Comparison of ENCODE assay signal across 23 cellular contexts in genomic region chrX:14006489-14006888, GRCh38. TPM values are rescaled to one million over a fixed set of nuclear protein-coding genes. Genes with fewer than 3 reads are reported as not detected.
DNase-seq lines count a peak whose midpoint lies in the region; ATAC-seq, FAIRE-seq and TF ChIP-seq lines count a peak whose summit lies in the region.
"Had no signal": no experiment of that assay in that cellular context is flagged by ENCODE, and none has a peak within 500 bp of the region (broad histone marks: within the 10 kb centered on the region; RNA-seq: fewer than 3 reads in every experiment).

No MANE protein-coding gene starts in this region.

- TF ChIP-seq CTCF in A549 (IDR thresholded peaks at IDR 0.05) (no peak), WTC11 (IDR thresholded peaks at IDR 0.05) (no peak), nephron progenitor cell (IDR thresholded peaks at IDR 0.05) (no peak)

- no peaks in the 10 kb centered on the region for H3K9me3 Mint-ChIP-seq in WTC11
- peaks cover 44% of the 10 kb centered on the region for H3K9me3 Mint-ChIP-seq in nephron progenitor cell
- H3K9me3 Mint-ChIP-seq: CD4-positive, CD25-positive, alpha-beta regulatory T cell; HFFc6 had no signal

- no peak overlapping the region for H3K4me3 Mint-ChIP-seq in WTC11
- H3K4me3 Mint-ChIP-seq in nephron progenitor cell, result no peak overlapping the region
- H3K4me3 Mint-ChIP-seq: B cell; CD4-positive, CD25-positive, alpha-beta regulatory T cell; CD8-positive, alpha-beta T cell; HFFc6 had no signal

- no peak overlapping the region for H3K4me2 ChIP-seq in A549
- H3K4me2 ChIP-seq: BLaER1 had no signal

- TF ChIP-seq EP300 in A549 (IDR thresholded peaks at IDR 0.05), result no peak

- no peak for TF ChIP-seq RAD21 in A549 (conservative IDR thresholded peaks at IDR 0.05 in 1 of 2, IDR thresholded peaks at IDR 0.05 in 1 of 2)

- H3K36me3 Mint-ChIP-seq in WTC11, result peaks cover 5% of the 10 kb centered on the region
- H3K36me3 Mint-ChIP-seq in nephron progenitor cell (ENCODE audit: low read depth), result peaks cover 35% of the 10 kb centered on the region

- DNase-seq in A549 (ENCODE audit: low read depth in 1 of 2, low spot score in 1 of 2), result no peak
- DNase-seq in GM12891 (ENCODE audit: insufficient read length, low spot score), result no peak
- no peak for DNase-seq in WTC11 (ENCODE audit: low spot score)
- DNase-seq in nephron progenitor cell, result no peak
- DNase-seq in AG08396 (ENCODE audit: low spot score), result no peak
- DNase-seq in activated CD4-positive, alpha-beta T cell treated with anti-CD3 and anti-CD28 coated beads, Interleukin-2, amount 50 U/mL, for 1 hour, result no peak
- no peak for DNase-seq in NCI-H2171 (lab: John Stamatoyannopoulos, UW)
- DNase-seq: 8988T; Caco-2; CD4-positive, CD25-positive, alpha-beta regulatory T cell; CD8-positive, alpha-beta T cell; DMS153; DND-41; EL; GDM1; GM23248; H7; HCEC 1CT; HFFc6 had no signal

- no peak overlapping the region for H3K4me3 ChIP-seq in A549
- H3K4me3 ChIP-seq: BLaER1, GM12878, GM23248 had no signal

- H3K4me1 Mint-ChIP-seq in WTC11, result no peaks in the 10 kb centered on the region
- H3K4me1 Mint-ChIP-seq in nephron progenitor cell, result peaks cover 11% of the 10 kb centered on the region
- H3K4me1 Mint-ChIP-seq: B cell had no signal

- CTCF ChIA-PET in A549 (lab: Yijun Ruan, JAX) (interaction anchor here (1.4 kb wide), 1 partner anchor 9 kb away, joined by 4 read pairs; no protein-coding TSS in a partner anchor), WTC11 (lab: Charles Lee) (no interaction called here)

- ATAC-seq in A549, result no peak
- no peak for ATAC-seq in WTC11
- ATAC-seq: CD8-positive, alpha-beta T cell; GM12878 had no signal

- WGBS in A549 (ENCODE audit: missing lambda C conversion rate), result 74% methylated on average over 9 of the region's 9 CpGs

- H3K27me3 Mint-ChIP-seq in WTC11 (ENCODE audit: low read depth) (no peaks in the 10 kb centered on the region), nephron progenitor cell (ENCODE audit: low read depth, poor library complexity) (no peaks in the 10 kb centered on the region)
- H3K27me3 Mint-ChIP-seq: B cell; CD4-positive, CD25-positive, alpha-beta regulatory T cell had no signal

- H3K4me1 ChIP-seq in A549, result no peaks in the 10 kb centered on the region
- H3K4me1 ChIP-seq: BLaER1, Caco-2 had no signal

- H3K27ac ChIP-seq in A549, result no peak overlapping the region
- H3K27ac ChIP-seq: BLaER1, C4-2B, GM23248 had no signal

- H3K27ac Mint-ChIP-seq in WTC11, result peak overlapping the region; percentile 15; the same call in 1 of the 2 replicates
- peak overlapping the region; percentile 48 for H3K27ac Mint-ChIP-seq in nephron progenitor cell
- H3K27ac Mint-ChIP-seq: B cell; CD4-positive, CD25-positive, alpha-beta regulatory T cell; CD8-positive, alpha-beta T cell; HFFc6 had no signal

- FAIRE-seq in A549 (lab: Jason Lieb, UNC), result peak; percentile 61
- FAIRE-seq in GM12891 (lab: Jason Lieb, UNC), result peak; percentile 57
- FAIRE-seq: GM12878 had no signal

- POLR2A ChIA-PET in A549 (lab: Yijun Ruan, JAX) (no interaction called here), WTC11 (lab: Charles Lee) (no interaction called here)

- no peaks in the 10 kb centered on the region for H3K9me3 ChIP-seq in A549
- H3K9me3 ChIP-seq: Caco-2 had no signal

- TF ChIP-seq POLR2A in A549 (IDR thresholded peaks at IDR 0.05; ENCODE audit: low read length), result no peak
- TF ChIP-seq POLR2A in GM12891 (IDR thresholded peaks at IDR 0.05; ENCODE audit: low read depth, low read length), result no peak

TF ChIP-seq in A549, 52 proteins besides CTCF, POLR2A, EP300 and RAD21 (continues in another document):
- no peak for TF ChIP-seq REST (IDR thresholded peaks at IDR 0.05)
- no peak for TF ChIP-seq RFX5 (IDR thresholded peaks at IDR 0.05)
- no peak for TF ChIP-seq FOXS1 (CRISPR knock-in tag; IDR thresholded peaks at IDR 0.05)

TF ChIP-seq in GM12891, 5 proteins besides CTCF, POLR2A, EP300 and RAD21:
- TF ChIP-seq TAF1 (IDR thresholded peaks at IDR 0.05; ENCODE audit: low read depth, low read length) (no peak), POU2F2 (IDR thresholded peaks at IDR 0.05; ENCODE audit: low read depth, low read length) (no peak), SPI1 (IDR thresholded peaks at IDR 0.05; ENCODE audit: low read depth, low read length) (no peak)

TF ChIP-seq in WTC11, 78 proteins besides CTCF, POLR2A, EP300 and RAD21:
- TF ChIP-seq SOX15 (CRISPR knock-in tag; IDR thresholded peaks at IDR 0.05) (no peak), ZNF138 (CRISPR knock-in tag; conservative IDR thresholded peaks at IDR 0.05) (no peak), TEAD4 (CRISPR knock-in tag; IDR thresholded peaks at IDR 0.05) (no peak), MLX (CRISPR knock-in tag; IDR thresholded peaks at IDR 0.05) (no peak), SP1 (CRISPR knock-in tag; conservative IDR thresholded peaks at IDR 0.05) (no peak), JAZF1 (CRISPR knock-in tag; IDR thresholded peaks at IDR 0.05) (no peak), GTF2I (CRISPR knock-in tag; conservative IDR thresholded peaks at IDR 0.05) (no peak), ELF4 (CRISPR knock-in tag; IDR thresholded peaks at IDR 0.05; ENCODE audit: low read depth) (no peak)

RNA-seq across cellular contexts. Expression of gene GEMIN8, which starts 23.2 kb away (rescaled TPM):
- polyA plus RNA-seq in A549 (2011; rRNA removed) (21.8 and 27.5 TPM in 2 replicates), A549 (2017; fragmentation: RNase III; extraction: RNeasy Plus Mini Kit Qiagen cat#74134 plus additional on column Dnase treatment) (13.9 to 15.9 TPM (median 14.2 TPM) in 3 replicates)
- polyA plus RNA-seq in A549 (2012; cell fraction: cytosol; rRNA removed), result 19.6 and 20.8 TPM in 2 replicates
- polyA plus RNA-seq in A549 (2012; cell fraction: nucleus; rRNA removed), result 23.3 and 23.7 TPM in 2 replicates
- polyA minus RNA-seq in A549 (2011; rRNA and poly(A)+ RNA removed), result 19.1 and 23.6 TPM in 2 replicates
- polyA plus RNA-seq in GM12891 (2012; ENCODE audit: low read depth, missing spikeins), result 18.6 TPM
- total RNA-seq in WTC11 (2021), result 20.6 to 22.0 TPM (median 21.1 TPM) in 3 replicates
